ENCODE assay signal across 30 cellular contexts in genomic region chr15:66945286-66945685, GRCh38.
"Had no signal": no experiment of that assay in that cellular context is flagged by ENCODE, and none has a peak within 500 bp of the region (broad histone marks: within the 10 kb centered on the region; RNA-seq: fewer than 3 reads in every experiment).

No MANE protein-coding gene starts in this region.

- H3K36me3 ChIP-seq: SJSA1 had no signal

- H3K9me3 ChIP-seq: SJSA1, SK-N-SH had no signal

- H3K27ac Mint-ChIP-seq: activated B cell treated with CpG ODN at 0.5 μM for 24 hours; activated CD4-positive, alpha-beta memory T cell treated with anti-CD3 and anti-CD28 coated beads for 36 hours; activated naive CD4-positive, alpha-beta T cell treated with anti-CD3 and anti-CD28 coated beads for 36 hours; activated naive CD8-positive, alpha-beta T cell; activated naive CD8-positive, alpha-beta T cell treated with anti-CD3 and anti-CD28 coated beads, Interleukin-2, amount 50 U/mL, for 24 hours; activated T-cell treated with anti-CD3 and anti-CD28 coated beads, Interleukin-2, amount 50 U/mL, for 72 hours; activated T-helper 2 cell treated with anti-CD3 and anti-CD28 coated beads, Interferon-gamma antibody, Interleukin-2, Interleukin-4, amounts not matched to agents 10 μg/mL and 5 μg/mL and 100 μg/mL, durations not matched to agents 14 hours and 24 hours and 36 hours; brain; T-cell had no signal

- H3K27me3 Mint-ChIP-seq: activated CD4-positive, alpha-beta memory T cell treated with anti-CD3 and anti-CD28 coated beads for 36 hours; activated naive CD8-positive, alpha-beta T cell; T-cell had no signal

- H3K36me3 Mint-ChIP-seq: activated CD4-positive, alpha-beta memory T cell treated with anti-CD3 and anti-CD28 coated beads for 36 hours; activated naive CD8-positive, alpha-beta T cell; brain; T-cell had no signal

- ATAC-seq: activated naive CD8-positive, alpha-beta T cell treated with anti-CD3 and anti-CD28 coated beads, Interleukin-2, amount 50 U/mL, for 24 hours; activated T-cell treated with anti-CD3 and anti-CD28 coated beads, Interleukin-2, amount 50 U/mL, for 72 hours; K562; T-cell; T-helper 17 cell had no signal

- H3K27ac ChIP-seq: SJSA1, VCaP had no signal

- H3K27me3 ChIP-seq: SJSA1 had no signal

- H3K9me3 Mint-ChIP-seq: activated B cell treated with CpG ODN at 0.5 μM for 24 hours; activated CD4-positive, alpha-beta memory T cell treated with anti-CD3 and anti-CD28 coated beads for 36 hours; activated naive CD4-positive, alpha-beta T cell treated with anti-CD3 and anti-CD28 coated beads for 36 hours; activated naive CD8-positive, alpha-beta T cell treated with anti-CD3 and anti-CD28 coated beads, Interleukin-2, amount 50 U/mL, for 24 hours; activated T-cell treated with anti-CD3 and anti-CD28 coated beads, Interleukin-2, amount 50 U/mL, for 72 hours; activated T-helper 2 cell treated with anti-CD3 and anti-CD28 coated beads, Interferon-gamma antibody, Interleukin-2, Interleukin-4, amounts not matched to agents 10 μg/mL and 5 μg/mL and 100 μg/mL, durations not matched to agents 14 hours and 24 hours and 36 hours; T-cell had no signal

- DNase-seq: activated B cell treated with CpG ODN at 0.5 μM for 24 hours; activated CD4-positive, alpha-beta memory T cell treated with anti-CD3 and anti-CD28 coated beads for 36 hours; activated CD4-positive, alpha-beta T cell treated with anti-CD3 and anti-CD28 coated beads for 4 hours; activated CD4-positive, alpha-beta T cell treated with anti-CD3 and anti-CD28 coated beads, Interleukin-2, amount 50 U/mL, for 1 hour; activated CD4-positive, CD25-positive, alpha-beta regulatory T cell treated with anti-CD3 and anti-CD28 coated beads, Interleukin-2, amount 50 U/mL, for 72 hours; activated gamma-delta T cell; activated naive CD4-positive, alpha-beta T cell treated with anti-CD3 and anti-CD28 coated beads for 36 hours; activated naive CD8-positive, alpha-beta T cell treated with anti-CD3 and anti-CD28 coated beads, Interleukin-2, amount 50 U/mL, for 24 hours; activated T-cell treated with anti-CD3 and anti-CD28 coated beads, Interleukin-2, amount 50 U/mL, for 1 hour; activated T-cell treated with anti-CD3 and anti-CD28 coated beads, Interleukin-2, amount 50 U/mL, for 72 hours; anterior cingulate cortex; caudate nucleus; IMR-90; NCI-H1105; NCI-H1417 treated with DMSO at 0.1 percent for 48 hours; NCI-H187 treated with DMSO at 0.1 percent for 48 hours; NCI-H2081 treated with DMSO at 0.1 percent for 48 hours; NCI-H226; NCI-H524 treated with DMSO at 0.1 percent for 48 hours; SHP77 treated with DMSO at 0.1 percent for 48 hours; SK-N-SH; T-cell; T-helper 17 cell; T-helper 9 cell had no signal

- H3K4me1 Mint-ChIP-seq: brain had no signal

- H3K4me3 ChIP-seq: K562, SJSA1 had no signal

- H3K4me3 Mint-ChIP-seq: activated B cell treated with CpG ODN at 0.5 μM for 24 hours; activated CD4-positive, alpha-beta memory T cell treated with anti-CD3 and anti-CD28 coated beads for 36 hours; activated naive CD4-positive, alpha-beta T cell treated with anti-CD3 and anti-CD28 coated beads for 36 hours; activated naive CD8-positive, alpha-beta T cell; activated naive CD8-positive, alpha-beta T cell treated with anti-CD3 and anti-CD28 coated beads, Interleukin-2, amount 50 U/mL, for 24 hours; activated T-cell treated with anti-CD3 and anti-CD28 coated beads, Interleukin-2, amount 50 U/mL, for 72 hours; brain; T-cell; T-helper 17 cell had no signal
